In the genomic region with DNA sequence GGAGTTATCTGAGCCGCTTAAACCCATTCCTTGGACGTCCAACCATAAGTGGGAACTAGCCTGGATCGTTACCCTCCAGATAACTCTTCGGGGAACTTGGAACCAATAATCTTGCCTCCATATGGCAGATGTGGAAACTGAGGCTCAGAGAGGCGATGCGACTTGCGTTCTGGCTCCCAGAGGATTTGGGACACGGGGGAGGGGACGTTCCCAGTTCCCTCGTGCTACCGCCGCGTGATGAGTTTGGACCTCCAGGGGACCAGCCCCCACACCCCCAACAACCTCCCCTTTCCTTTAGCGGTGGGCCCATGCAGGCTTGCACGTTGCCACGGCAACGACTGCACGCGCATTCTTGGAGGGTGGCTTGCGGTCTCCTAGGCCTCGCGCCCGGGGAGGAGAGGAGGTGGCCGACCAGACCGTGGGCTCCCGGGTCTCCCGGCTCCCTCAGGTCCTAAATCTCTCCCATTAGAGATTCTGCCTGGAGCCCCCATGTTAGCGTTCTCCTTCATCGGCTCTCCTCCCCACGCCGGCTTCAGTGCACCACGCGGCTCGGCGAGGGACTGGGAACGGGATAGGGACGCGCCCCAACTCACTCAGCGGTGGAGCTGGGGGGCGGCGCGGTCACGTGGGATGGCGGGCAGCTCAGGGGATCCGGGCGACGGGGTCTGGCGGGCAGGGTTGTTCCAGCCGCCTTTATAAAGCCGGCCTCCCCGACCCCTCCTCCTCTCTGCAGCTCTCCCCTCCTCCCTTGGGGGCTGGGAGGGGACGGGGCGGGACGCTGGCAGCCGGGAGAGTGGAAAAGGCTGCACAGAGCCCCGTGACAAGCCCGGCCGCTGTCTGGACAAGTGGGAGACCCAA, we compare ENCODE assay signal across 8 cellular contexts. TPM values are rescaled to one million over a fixed set of nuclear protein-coding genes. Genes with fewer than 3 reads are reported as not detected.
DNase-seq lines count a peak whose midpoint lies in the region; ATAC-seq, FAIRE-seq and TF ChIP-seq lines count a peak whose summit lies in the region.

A gene with protein sequence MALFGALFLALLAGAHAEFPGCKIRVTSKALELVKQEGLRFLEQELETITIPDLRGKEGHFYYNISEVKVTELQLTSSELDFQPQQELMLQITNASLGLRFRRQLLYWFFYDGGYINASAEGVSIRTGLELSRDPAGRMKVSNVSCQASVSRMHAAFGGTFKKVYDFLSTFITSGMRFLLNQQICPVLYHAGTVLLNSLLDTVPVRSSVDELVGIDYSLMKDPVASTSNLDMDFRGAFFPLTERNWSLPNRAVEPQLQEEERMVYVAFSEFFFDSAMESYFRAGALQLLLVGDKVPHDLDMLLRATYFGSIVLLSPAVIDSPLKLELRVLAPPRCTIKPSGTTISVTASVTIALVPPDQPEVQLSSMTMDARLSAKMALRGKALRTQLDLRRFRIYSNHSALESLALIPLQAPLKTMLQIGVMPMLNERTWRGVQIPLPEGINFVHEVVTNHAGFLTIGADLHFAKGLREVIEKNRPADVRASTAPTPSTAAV (minus strand): TSS at position 670 of the 858 bp plus-strand sequence. CDS start 703 bp downstream, outside the sequence.

- peaks cover 10% of the 10 kb centered on the region for H3K9me3 Mint-ChIP-seq in astrocyte (ENCODE audit: unreplicated experiment)

- H3K4me1 Mint-ChIP-seq in astrocyte (ENCODE audit: low read depth, unreplicated experiment), result peaks cover 10% of the 10 kb centered on the region

- H2BK120ac ChIP-seq in trophoblast cell (ENCODE audit: insufficient read depth, low read length, poor library complexity), result peak within 1 kb of the TSS; percentile 26

- no peaks in the 10 kb centered on the region for H3K9me3 ChIP-seq in OCI-LY3 (ENCODE audit: insufficient read depth, low read length)
- H3K9me3 ChIP-seq in astrocyte (ENCODE audit: insufficient read depth, low read depth, low read length), result no peaks in the 10 kb centered on the region
- H3K9me3 ChIP-seq in right cardiac atrium (ENCODE audit: control insufficient read depth, low read length), result no peaks in the 10 kb centered on the region
- no peaks in the 10 kb centered on the region for H3K9me3 ChIP-seq in trophoblast cell (ENCODE audit: insufficient read depth, low read depth, low read length)

- peak; percentile 69 for DNase-seq in DMS53 (lab: John Stamatoyannopoulos, UW)
- no peak for DNase-seq in DMS53 treated with DMSO at 0.1 percent for 48 hours (lab: John Stamatoyannopoulos, UW; ENCODE audit: unreplicated experiment)
- peak; percentile 65 for DNase-seq in astrocyte (ENCODE audit: low read depth)
- DNase-seq in right cardiac atrium, result peak; percentile 86 to 94 (median 93)
- no peak for DNase-seq in trophoblast cell
- DNase-seq in RKO (ENCODE audit: low spot score), result no peak

- peak within 1 kb of the TSS; percentile 31 for H4K91ac ChIP-seq in trophoblast cell (ENCODE audit: low read depth, low read length)

- no peaks in the 10 kb centered on the region for H3K27me3 ChIP-seq in OCI-LY3 (ENCODE audit: low read depth, low read length)
- no peaks in the 10 kb centered on the region for H3K27me3 ChIP-seq in astrocyte (ENCODE audit: insufficient read depth, low read length)
- H3K27me3 ChIP-seq in right cardiac atrium (ENCODE audit: control insufficient read depth, insufficient read depth), result no peaks in the 10 kb centered on the region
- H3K27me3 ChIP-seq in trophoblast cell (ENCODE audit: insufficient read depth, low read length), result no peaks in the 10 kb centered on the region

- H3K27me3 Mint-ChIP-seq in astrocyte (ENCODE audit: low read depth, unreplicated experiment), result no peaks in the 10 kb centered on the region

- ATAC-seq in right cardiac atrium, result peak; percentile 74 to 77
- ATAC-seq in GM18861 (IDR thresholded peaks at IDR 0.05; ENCODE audit: unreplicated experiment), result no peak

- H2AFZ ChIP-seq in OCI-LY3 (ENCODE audit: low read depth, low read length), result peak within 1 kb of the TSS; percentile 78
- H2AFZ ChIP-seq in astrocyte (ENCODE audit: low read depth, low read length), result peak within 1 kb of the TSS; percentile 83
- peak within 1 kb of the TSS; percentile 41 for H2AFZ ChIP-seq in trophoblast cell (ENCODE audit: insufficient read depth, low read length, poor library complexity)

- H3K4me1 ChIP-seq in OCI-LY3 (ENCODE audit: low read length) (peaks cover 40% of the 10 kb centered on the region), astrocyte (ENCODE audit: insufficient read depth, low read length) (peaks cover 16% of the 10 kb centered on the region), right cardiac atrium (ENCODE audit: control insufficient read depth, insufficient read depth, low read length) (peaks cover 4% of the 10 kb centered on the region), trophoblast cell (ENCODE audit: control insufficient read depth in 1 of 2, insufficient read depth in 2 of 2, low read length in 2 of 2) (peaks cover 11% of the 10 kb centered on the region in 2 experiments)

- H4K20me1 ChIP-seq in OCI-LY3 (ENCODE audit: insufficient read depth, low read length), result no peaks in the 10 kb centered on the region
- no peaks in the 10 kb centered on the region for H4K20me1 ChIP-seq in astrocyte (ENCODE audit: insufficient read depth, low read length)

- no peaks in the 10 kb centered on the region; the same call in 1 of the 2 replicates for H3K79me2 ChIP-seq in OCI-LY3 (ENCODE audit: low read length)
- H3K79me2 ChIP-seq in astrocyte (ENCODE audit: insufficient read depth, low read length), result peaks cover 2% of the 10 kb centered on the region
- no peaks in the 10 kb centered on the region for H3K79me2 ChIP-seq in trophoblast cell (ENCODE audit: control insufficient read depth, insufficient read depth, low read length, poor library complexity)

- H3K18ac ChIP-seq in trophoblast cell (ENCODE audit: low read length), result peak within 1 kb of the TSS; percentile 5

- H3K9ac ChIP-seq in OCI-LY3 (ENCODE audit: low read length) (peak within 1 kb of the TSS; percentile 77), astrocyte (ENCODE audit: low read length) (peak within 1 kb of the TSS; percentile 71), trophoblast cell (ENCODE audit: low read length) (no peak within 1 kb of the TSS)

- H3K4me3 ChIP-seq in OCI-LY3 (ENCODE audit: low read length) (peak within 1 kb of the TSS; percentile 73), astrocyte (ENCODE audit: insufficient read depth, low read depth, low read length) (peak within 1 kb of the TSS; percentile 54), right cardiac atrium (ENCODE audit: low read length) (peak within 1 kb of the TSS; percentile 15), trophoblast cell (ENCODE audit: low read depth, low read length) (peak within 1 kb of the TSS; percentile 63)

- H2BK12ac ChIP-seq in trophoblast cell (ENCODE audit: low read length), result no peak within 1 kb of the TSS

- FAIRE-seq in astrocyte (lab: Jason Lieb, UNC), result no peak

- peak within 1 kb of the TSS; percentile 69 for H3K27ac ChIP-seq in OCI-LY3 (ENCODE audit: low read length)
- H3K27ac ChIP-seq in astrocyte (ENCODE audit: low read depth, low read length), result peak within 1 kb of the TSS; percentile 63
- peak within 1 kb of the TSS; percentile 39 for H3K27ac ChIP-seq in right cardiac atrium (ENCODE audit: low read length)
- H3K27ac ChIP-seq in trophoblast cell (ENCODE audit: low read depth, low read length), result peak within 1 kb of the TSS; percentile 22

- peak within 1 kb of the TSS; percentile 79 for H4K8ac ChIP-seq in trophoblast cell (ENCODE audit: low read depth, low read length)

- H3K36me3 Mint-ChIP-seq in astrocyte (ENCODE audit: low read depth, unreplicated experiment), result peaks cover 25% of the 10 kb centered on the region

- H3K23ac ChIP-seq in trophoblast cell (ENCODE audit: low read length), result no peak within 1 kb of the TSS

- H3K14ac ChIP-seq in trophoblast cell (ENCODE audit: low read length), result peak within 1 kb of the TSS; percentile 62

- no peak within 1 kb of the TSS for H2AK5ac ChIP-seq in trophoblast cell (ENCODE audit: low read length)

- peak within 1 kb of the TSS; percentile 79 for H3K27ac Mint-ChIP-seq in astrocyte (ENCODE audit: unreplicated experiment)

- H3K4me3 Mint-ChIP-seq in astrocyte (ENCODE audit: unreplicated experiment), result peak within 1 kb of the TSS; percentile 89

- H3K4ac ChIP-seq in trophoblast cell (ENCODE audit: low read depth, low read length), result no peak within 1 kb of the TSS

- H3K4me2 ChIP-seq in OCI-LY3 (ENCODE audit: low read length) (peak within 1 kb of the TSS; percentile 92), astrocyte (ENCODE audit: low read length) (peak within 1 kb of the TSS; percentile 89), trophoblast cell (ENCODE audit: low read length) (peak within 1 kb of the TSS; percentile 72)

- peak within 1 kb of the TSS; percentile 73 for H4K12ac ChIP-seq in trophoblast cell (ENCODE audit: low read depth, low read length)

- under 1% methylated on average over 58 of the region's 58 CpGs for WGBS in right cardiac atrium
- WGBS in trophoblast cell (ENCODE audit: extremely low coverage, insufficient coverage, insufficient read length), result no CpG with 5 or more reads among the region's 58 CpGs

- peaks cover 10% of the 10 kb centered on the region for H3K79me1 ChIP-seq in trophoblast cell (ENCODE audit: low read length)

- intact Hi-C loops in right cardiac atrium (cut with DNase I), result no loop called here

- H3K36me3 ChIP-seq in OCI-LY3 (replicated peaks; ENCODE audit: low read depth, low read length) (no peaks in the 10 kb centered on the region), astrocyte (ENCODE audit: insufficient read depth, low read length) (peaks cover 2% of the 10 kb centered on the region), trophoblast cell (ENCODE audit: control insufficient read depth in 1 of 2, insufficient read depth in 2 of 2, low read length in 2 of 2) (peaks cover 0 to 5% of the 10 kb centered on the region in 2 experiments)

- peak within 1 kb of the TSS; percentile 46 for H2BK5ac ChIP-seq in trophoblast cell (ENCODE audit: low read depth, low read length, poor library complexity)

- TF ChIP-seq CTCF in OCI-LY3 (IDR thresholded peaks at IDR 0.05; ENCODE audit: low read depth, low read length) (no peak), astrocyte (IDR thresholded peaks at IDR 0.05; ENCODE audit: insufficient read depth, low read depth, low read length) (no peak)

RNA-seq across cellular contexts. Expression of the gene that starts here (rescaled TPM):
- total RNA-seq in astrocyte (162 and 167 TPM in 2 replicates), right cardiac atrium (100 to 1,000 TPM in 2 of 4 donors, 10 to 100 TPM in 2; 63.7 to 117 (median 90.4) TPM)
- polyA plus RNA-seq in right cardiac atrium, result 34.3 TPM
- polyA plus RNA-seq in trophoblast cell (2013), result 39.7 and 41.3 TPM in 2 replicates

Comparison
In these comparisons a context has a peak if more than half of its experiments do, and no peak if none do; other contexts are left out.
1. DNase-seq: peak in DMS53 (single experiment), astrocyte (single experiment) and right cardiac atrium (3 of 3); none in DMS53 treated with DMSO at 0.1 percent for 48 hours (single experiment), trophoblast cell (0 of 2) and RKO (single experiment).
2. H3K4me3 ChIP-seq: peak in every context shown above with its lines; median percentile 73 in OCI-LY3; 63 in trophoblast cell; 54 in astrocyte; 15 in right cardiac atrium.
3. Peak in every context shown above with its lines, with median percentiles within 50 percentile points of each other: H2AFZ ChIP-seq, H3K27ac ChIP-seq and H3K4me2 ChIP-seq.